ENCODE assay signal across 14 cellular contexts in the genomic region with DNA sequence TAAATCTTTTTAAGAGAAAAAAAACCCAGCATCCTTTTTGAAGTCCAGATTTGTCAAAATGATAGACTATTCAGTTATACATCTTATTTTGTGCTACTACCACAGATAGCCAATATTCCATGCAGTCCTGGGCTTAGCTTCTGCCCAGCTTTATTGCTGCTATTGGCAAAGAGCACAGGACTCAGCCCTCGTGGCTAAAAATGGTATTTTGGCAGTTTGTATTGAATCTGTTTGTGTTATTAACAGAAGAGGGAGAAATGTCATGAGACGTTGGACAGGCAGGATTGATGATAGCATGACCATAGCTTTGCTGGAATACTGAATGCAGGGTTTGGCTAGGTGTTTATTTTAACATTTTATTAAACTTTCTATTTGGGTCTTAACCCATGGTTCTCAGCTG.
"Had no signal": no experiment of that assay in that cellular context is flagged by ENCODE, and none has a peak within 500 bp of the region (broad histone marks: within the 10 kb centered on the region; RNA-seq: fewer than 3 reads in every experiment).

No MANE protein-coding gene starts in this region.

- DNase-seq: activated CD4-positive, alpha-beta T cell treated with anti-CD3 and anti-CD28 coated beads, Interleukin-2, amount 50 U/mL, for 1 hour; activated CD8-positive, alpha-beta memory T cell treated with anti-CD3 and anti-CD28 coated beads for 24 hours; activated gamma-delta T cell treated with Interleukin-2 at 50 U/mL for 16 hours; amygdala; endodermal cell; hippocampal formation; kidney; left ventricle myocardium inferior; natural killer cell; right cardiac atrium; stimulated activated naive CD8-positive, alpha-beta T cell treated with anti-CD3 and anti-CD28 coated beads, Interleukin-15, amount 100 ng/mL, for 72 hours; T-cell; T-helper 9 cell had no signal

- ATAC-seq: activated CD4-positive, CD25-positive, alpha-beta regulatory T cell treated with anti-CD3 and anti-CD28 coated beads, Interleukin-2, amount 50 U/mL, for 24 hours; natural killer cell; right cardiac atrium; stimulated activated naive CD8-positive, alpha-beta T cell treated with anti-CD3 and anti-CD28 coated beads, Interleukin-15, amount 100 ng/mL, for 72 hours; T-cell had no signal

- H3K4me3 ChIP-seq: left ventricle myocardium inferior had no signal

- H3K9me3 ChIP-seq: left ventricle myocardium inferior had no signal

- H3K27ac ChIP-seq: left ventricle myocardium inferior had no signal
